ENCODE assay signal across 36 cellular contexts in genomic region chr1:154306151-154306550, GRCh38. TPM values are rescaled to one million over a fixed set of nuclear protein-coding genes. Genes with fewer than 3 reads are reported as not detected.
DNase-seq lines count a peak whose midpoint lies in the region; ATAC-seq and TF ChIP-seq lines count a peak whose summit lies in the region.
"Had no signal": no experiment of that assay in that cellular context is flagged by ENCODE, and none has a peak within 500 bp of the region (broad histone marks: within the 10 kb centered on the region; RNA-seq: fewer than 3 reads in every experiment).

No MANE protein-coding gene starts in this region.

- H3K27me3 Mint-ChIP-seq in nephron progenitor cell (ENCODE audit: low read depth, poor library complexity), result peaks cover 8% of the 10 kb centered on the region
- H3K27me3 Mint-ChIP-seq: activated CD4-positive, alpha-beta memory T cell treated with anti-CD3 and anti-CD28 coated beads for 36 hours; CD4-positive, alpha-beta T cell had no signal

- H3K9me3 Mint-ChIP-seq in nephron progenitor cell, result peaks cover 24% of the 10 kb centered on the region
- H3K9me3 Mint-ChIP-seq: activated CD4-positive, alpha-beta memory T cell treated with anti-CD3 and anti-CD28 coated beads for 36 hours; CD4-positive, alpha-beta T cell; T-helper 1 cell treated with Interleukin-12 subunit alpha and Interleukin-12 subunit beta and Interleukin-4 antibody, amounts not matched to agents 30 μg/mL and 1 μg/mL, for 36 hours had no signal

- no peak overlapping the region for H3K4me3 Mint-ChIP-seq in nephron progenitor cell
- H3K4me3 Mint-ChIP-seq: activated CD4-positive, alpha-beta memory T cell treated with anti-CD3 and anti-CD28 coated beads for 36 hours; CD4-positive, alpha-beta T cell; naive B cell; T-helper 1 cell treated with Interleukin-12 subunit alpha and Interleukin-12 subunit beta and Interleukin-4 antibody, amounts not matched to agents 30 μg/mL and 1 μg/mL, for 36 hours had no signal

- TF ChIP-seq CTCF in astrocyte of the cerebellum (IDR thresholded peaks at IDR 0.05; ENCODE audit: low read depth, low read length, missing control alignments) (no peak), nephron progenitor cell (IDR thresholded peaks at IDR 0.05) (no peak)

- no peaks in the 10 kb centered on the region for H3K36me3 Mint-ChIP-seq in nephron progenitor cell (ENCODE audit: low read depth)
- H3K36me3 Mint-ChIP-seq: activated CD4-positive, alpha-beta memory T cell treated with anti-CD3 and anti-CD28 coated beads for 36 hours; naive B cell had no signal

- H3K4me3 ChIP-seq in astrocyte of the cerebellum (ENCODE audit: low read depth, low read length), result no peak overlapping the region
- H3K4me3 ChIP-seq: adrenal gland, breast epithelium, GM12878, prostate gland, right lobe of liver, transverse colon had no signal

- in situ Hi-C loops in astrocyte of the cerebellum (cut with HindIII; ENCODE audit: low sequenced_read_pairs), result no loop called here

- H3K4me1 Mint-ChIP-seq in nephron progenitor cell, result no peaks in the 10 kb centered on the region
- H3K4me1 Mint-ChIP-seq: H9, naive B cell had no signal

- no peak overlapping the region for H3K27ac Mint-ChIP-seq in nephron progenitor cell
- H3K27ac Mint-ChIP-seq: activated CD4-positive, alpha-beta memory T cell treated with anti-CD3 and anti-CD28 coated beads for 36 hours; CD4-positive, alpha-beta T cell; H9; T-helper 1 cell treated with Interleukin-12 subunit alpha and Interleukin-12 subunit beta and Interleukin-4 antibody, amounts not matched to agents 30 μg/mL and 1 μg/mL, for 36 hours had no signal

- no peak for ATAC-seq in GM18858 (IDR thresholded peaks at IDR 0.05; ENCODE audit: unreplicated experiment)
- ATAC-seq: activated CD4-positive, CD25-positive, alpha-beta regulatory T cell treated with anti-CD3 and anti-CD28 coated beads, Interleukin-2, amount 50 U/mL, for 24 hours; left ventricle myocardium superior; PC-3; right lobe of liver; Right ventricle myocardium inferior had no signal

- DNase-seq in A172 (ENCODE audit: low spot score), result peak; percentile 70
- peak; percentile 55 for DNase-seq in H4 (ENCODE audit: low spot score)
- DNase-seq in astrocyte of the cerebellum (ENCODE audit: low read depth), result peak; percentile 43
- peak; percentile 42 for DNase-seq in kidney tubule cell (ENCODE audit: low spot score)
- no peak for DNase-seq in DMS153 treated with DMSO at 0.1 percent for 48 hours (lab: John Stamatoyannopoulos, UW; ENCODE audit: unreplicated experiment)
- DNase-seq in nephron progenitor cell, result no peak
- no peak for DNase-seq in NCI-H146 (lab: John Stamatoyannopoulos, UW)
- DNase-seq: 8988T; activated CD4-positive, alpha-beta memory T cell treated with anti-CD3 and anti-CD28 coated beads for 36 hours; activated naive CD4-positive, alpha-beta T cell treated with Interleukin-2 at 50 U/mL for 16 hours; adrenal gland; AML-193; CD4-positive, alpha-beta T cell; DND-41; H9; left ventricle myocardium superior; MM.1S; naive B cell; NCI-H1105 treated with DMSO at 0.1 percent for 48 hours; NCI-H1930; NCI-H526; NK-92 treated with Interleukin-12 subunit alpha and Interleukin-12 subunit beta, amount 100 ng/mL, for 24 hours; nucleus accumbens; PC-3; right lobe of liver; SK-N-SH; stimulated activated CD4-positive, alpha-beta T cell treated with anti-CD3 and anti-CD28 coated beads, Interleukin-4, amount 100 ng/mL, for 1 hour; transverse colon had no signal

RNA-seq across cellular contexts. Expression of gene AQP10, which starts 14.7 kb away (rescaled TPM):
- not detected in 2 replicates for total RNA-seq in A172 (2014; rRNA removed; shearing (Covaris generic))
- not detected in 2 replicates for total RNA-seq in H4 (2014; rRNA removed; shearing (Covaris generic))
- total RNA-seq: activated CD4-positive, alpha-beta memory T cell treated with anti-CD3 and anti-CD28 coated beads for 36 hours; adrenal gland; CD4-positive, alpha-beta T cell; GM12878; H9; mesenteric fat pad; PC-3; right lobe of liver; Right ventricle myocardium inferior; transverse colon had no signal

RNA-seq across cellular contexts. Expression of gene ATP8B2, which starts 19.2 kb away (rescaled TPM):
- total RNA-seq in A172 (2014; rRNA removed; shearing (Covaris generic)), result 93.9 and 129 TPM in 2 replicates
- total RNA-seq in H4 (2014; rRNA removed; shearing (Covaris generic)), result 51.1 and 61.9 TPM in 2 replicates

RNA-seq across cellular contexts. Expression of gene HAX1, which starts 33.7 kb away (rescaled TPM):
- 210 and 220 TPM in 2 replicates for total RNA-seq in A172 (2014; rRNA removed; shearing (Covaris generic))
- total RNA-seq in H4 (2014; rRNA removed; shearing (Covaris generic)), result 188 and 214 TPM in 2 replicates

Comparison
In these comparisons a context has a peak if more than half of its experiments do, and no peak if none do; other contexts are left out.
1. DNase-seq: peak in A172 (single experiment), H4 (single experiment), astrocyte of the cerebellum (single experiment) and kidney tubule cell (single experiment); none in DMS153 treated with DMSO at 0.1 percent for 48 hours (single experiment), nephron progenitor cell (single experiment) and NCI-H146 (single experiment).